Comparison of ENCODE assay signal across 1 cellular context in genomic region chr2:3585239-3586109, GRCh38.
TF ChIP-seq lines count a peak whose summit lies in the region.

No MANE protein-coding gene starts in this region.

TF ChIP-seq in HepG2, 621 proteins besides CTCF, POLR2A, EP300 and RAD21 (continued from another document and continues in another):
- no peak for TF ChIP-seq ZBTB37 (CRISPR knock-in tag; IDR thresholded peaks at IDR 0.05)
- TF ChIP-seq SMAD3 (CRISPR knock-in tag; IDR thresholded peaks at IDR 0.05): 0 out of 2 replicates have a peak, but pooled peaks have one; percentile 35
- TF ChIP-seq HNRNPK (IDR thresholded peaks at IDR 0.05; ENCODE audit: low read depth, low read length, poor library complexity, severe bottlenecking): no peak
- TF ChIP-seq NONO (IDR thresholded peaks at IDR 0.05): no peak
- TF ChIP-seq NONO (CRISPR knock-in tag; conservative IDR thresholded peaks at IDR 0.05): peak; percentile 70; the same call in 1 of the 2 replicates
- no peak for TF ChIP-seq ZNF674 (CRISPR knock-in tag; IDR thresholded peaks at IDR 0.05; ENCODE audit: low read depth)
- TF ChIP-seq ZNF678 (CRISPR knock-in tag; IDR thresholded peaks at IDR 0.05): peak; percentile 51
- peak; percentile 19; the same call in 1 of the 2 replicates for TF ChIP-seq NCOR1 (IDR thresholded peaks at IDR 0.05; ENCODE audit: borderline replicate concordance, low read length)
- TF ChIP-seq HDAC2 (CRISPR knock-in tag; IDR thresholded peaks at IDR 0.05): peak; percentile 79
- no peak for TF ChIP-seq ZEB1 (IDR thresholded peaks at IDR 0.05; ENCODE audit: insufficient replicate concordance, low read depth)
- TF ChIP-seq NBN (conservative IDR thresholded peaks at IDR 0.05): no peak
- TF ChIP-seq FOXM1 (CRISPR knock-in tag; IDR thresholded peaks at IDR 0.05): no peak
- no peak; the same call in 1 of the 2 replicates for TF ChIP-seq ZFAT (CRISPR knock-in tag; conservative IDR thresholded peaks at IDR 0.05)
- TF ChIP-seq HMG20B (CRISPR knock-in tag; conservative IDR thresholded peaks at IDR 0.05): peak; percentile 74
- TF ChIP-seq KLF6 (CRISPR knock-in tag; IDR thresholded peaks at IDR 0.05): no peak
- TF ChIP-seq HOXA9 (CRISPR knock-in tag; IDR thresholded peaks at IDR 0.05; ENCODE audit: borderline replicate concordance): no peak
- TF ChIP-seq KMT2A (CRISPR knock-in tag; IDR thresholded peaks at IDR 0.05): no peak; the same call in 1 of the 2 replicates
- TF ChIP-seq PHF8 (CRISPR knock-in tag; IDR thresholded peaks at IDR 0.05): peak; percentile 40; the same call in 1 of the 2 replicates
- TF ChIP-seq ZNF275 (CRISPR knock-in tag; IDR thresholded peaks at IDR 0.05; ENCODE audit: borderline replicate concordance): peak; percentile 50; the same call in 1 of the 2 replicates
- no peak for TF ChIP-seq TBP (CRISPR knock-in tag; IDR thresholded peaks at IDR 0.05)
- no peak for TF ChIP-seq MNT (IDR thresholded peaks at IDR 0.05)
- peak; percentile 68; the same call in 1 of the 2 replicates for TF ChIP-seq ZNF609 (CRISPR knock-in tag; IDR thresholded peaks at IDR 0.05; ENCODE audit: borderline replicate concordance)
- TF ChIP-seq SMAD9 (CRISPR knock-in tag; IDR thresholded peaks at IDR 0.05): no peak
- no peak; the same call in none of the 2 replicates for TF ChIP-seq TFE3 (CRISPR knock-in tag; IDR thresholded peaks at IDR 0.05)
- TF ChIP-seq PAX8 (CRISPR knock-in tag; IDR thresholded peaks at IDR 0.05; ENCODE audit: borderline replicate concordance): no peak
- TF ChIP-seq FOXC1 (CRISPR knock-in tag; IDR thresholded peaks at IDR 0.05; ENCODE audit: borderline replicate concordance): no peak
- no peak for TF ChIP-seq ATAD3A (CRISPR knock-in tag; IDR thresholded peaks at IDR 0.05)
- no peak for TF ChIP-seq SMARCC2 (IDR thresholded peaks at IDR 0.05)
- no peak for TF ChIP-seq SMYD3 (CRISPR knock-in tag; IDR thresholded peaks at IDR 0.05)
- TF ChIP-seq HBP1 (CRISPR knock-in tag; IDR thresholded peaks at IDR 0.05; ENCODE audit: low read depth): no peak; the same call in 1 of the 2 replicates
- TF ChIP-seq CHD4 (IDR thresholded peaks at IDR 0.05; ENCODE audit: borderline replicate concordance, low read length): no peak
- no peak for TF ChIP-seq SETDB1 (CRISPR knock-in tag; IDR thresholded peaks at IDR 0.05; ENCODE audit: borderline replicate concordance)
- 0 out of 2 replicates have a peak, but pooled peaks have one; percentile 53 for TF ChIP-seq ZNF225 (CRISPR knock-in tag; IDR thresholded peaks at IDR 0.05)
- TF ChIP-seq SRSF4 (IDR thresholded peaks at IDR 0.05; ENCODE audit: low read depth, low read length, poor library complexity, severe bottlenecking): no peak
- TF ChIP-seq ZNF337 (CRISPR knock-in tag; IDR thresholded peaks at IDR 0.05; ENCODE audit: borderline replicate concordance, low read depth): peak; percentile 77; the same call in 1 of the 2 replicates
- no peak for TF ChIP-seq HOXA7 (CRISPR knock-in tag; IDR thresholded peaks at IDR 0.05)
- TF ChIP-seq SRSF1 (optimal IDR thresholded peaks at IDR 0.05; ENCODE audit: low read depth, low read length): peak; percentile 61
- TF ChIP-seq TEF (CRISPR knock-in tag; IDR thresholded peaks at IDR 0.05): no peak
- no peak for TF ChIP-seq ZIK1 (CRISPR knock-in tag; IDR thresholded peaks at IDR 0.05; ENCODE audit: borderline replicate concordance, low read depth)
- no peak for TF ChIP-seq CAMTA2 (CRISPR knock-in tag; IDR thresholded peaks at IDR 0.05; ENCODE audit: borderline replicate concordance)
- peak; percentile 91 for TF ChIP-seq NR2F6 (IDR thresholded peaks at IDR 0.05)
- TF ChIP-seq NR2F6 (CRISPR knock-in tag; IDR thresholded peaks at IDR 0.05): peak; percentile 89
- peak; percentile 93 for TF ChIP-seq BCL6 (CRISPR knock-in tag; IDR thresholded peaks at IDR 0.05)
- TF ChIP-seq CEBPZ (IDR thresholded peaks at IDR 0.05; ENCODE audit: low read length): no peak
- peak; percentile 59; the same call in 1 of the 2 replicates for TF ChIP-seq ZFP91 (CRISPR knock-in tag; IDR thresholded peaks at IDR 0.05; ENCODE audit: borderline replicate concordance)
- peak; percentile 45; the same call in 1 of the 2 replicates for TF ChIP-seq GATA4 (IDR thresholded peaks at IDR 0.05; ENCODE audit: borderline replicate concordance, low read depth)
- peak; percentile 40 for TF ChIP-seq HNRNPLL (IDR thresholded peaks at IDR 0.05; ENCODE audit: low read depth, low read length, poor library complexity, severe bottlenecking)
